2 cellular contexts compared by ENCODE assay signal in the genomic region with DNA sequence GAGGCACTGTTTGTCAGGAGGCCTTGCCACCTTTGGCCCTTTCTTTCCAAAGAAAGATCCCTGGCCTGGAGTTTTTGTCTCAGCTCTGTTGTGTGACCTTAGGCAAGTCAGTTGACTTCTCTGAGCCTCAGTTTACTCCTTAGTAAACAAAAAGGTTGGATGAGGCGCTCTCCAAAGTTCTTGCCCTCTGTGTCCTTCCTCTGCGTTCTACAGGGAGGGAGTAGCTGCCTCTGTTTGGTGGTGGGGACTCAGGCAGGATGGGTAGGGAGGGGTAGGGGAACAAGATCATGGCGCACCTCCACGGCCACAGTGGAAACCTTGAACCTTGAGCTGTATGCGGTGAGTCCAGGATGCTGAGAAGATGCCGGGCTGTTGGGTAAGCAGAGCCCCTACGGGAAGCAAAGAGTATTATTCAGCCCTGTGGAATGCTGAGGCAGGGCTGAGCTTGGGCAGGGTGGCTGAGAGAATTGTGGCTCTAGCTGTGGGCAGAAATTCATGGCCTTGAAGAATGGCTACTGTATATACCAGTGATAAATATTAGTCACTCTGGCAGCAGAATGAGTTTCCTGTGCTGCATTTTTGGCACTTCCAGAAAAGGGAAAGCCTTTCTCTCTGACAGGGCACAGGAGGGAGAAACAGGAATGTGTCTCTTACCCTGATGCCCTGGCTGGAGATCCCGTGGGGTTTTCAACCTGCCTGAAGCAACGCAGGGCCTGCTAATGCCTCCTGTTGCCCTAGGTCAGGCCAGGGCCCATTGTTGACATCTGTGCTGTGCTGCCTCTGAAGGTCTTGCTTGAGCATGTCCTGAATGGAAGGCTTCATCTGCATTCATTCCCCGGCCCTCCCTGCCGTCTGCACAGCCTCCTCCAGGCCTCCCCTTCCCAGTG.
TF ChIP-seq lines count a peak whose summit lies in the region.

No MANE protein-coding gene starts in this region.

TF ChIP-seq in GM12878, 131 proteins besides CTCF, POLR2A, EP300 and RAD21:
- TF ChIP-seq ZNF622 (IDR thresholded peaks at IDR 0.05) = no peak
- 0 out of 2 replicates have a peak, but pooled peaks have one; percentile 10 for TF ChIP-seq EED (IDR thresholded peaks at IDR 0.05; ENCODE audit: low read depth)

TF ChIP-seq in liver, 16 proteins besides CTCF, POLR2A, EP300 and RAD21:
- TF ChIP-seq FOXA1 (IDR thresholded peaks at IDR 0.05) = no peak
- no peak for TF ChIP-seq TAF1 (conservative IDR thresholded peaks at IDR 0.05)
- TF ChIP-seq SP1 (IDR thresholded peaks at IDR 0.05) = no peak
- no peak for TF ChIP-seq NR2F2 (IDR thresholded peaks at IDR 0.05)
- TF ChIP-seq FOXA2 (IDR thresholded peaks at IDR 0.05) = no peak
- TF ChIP-seq EGR1 (IDR thresholded peaks at IDR 0.05; ENCODE audit: low read depth in 2 of 2) = no peak
- no peak for TF ChIP-seq RXRA (IDR thresholded peaks at IDR 0.05)
- TF ChIP-seq, protein P1, sequence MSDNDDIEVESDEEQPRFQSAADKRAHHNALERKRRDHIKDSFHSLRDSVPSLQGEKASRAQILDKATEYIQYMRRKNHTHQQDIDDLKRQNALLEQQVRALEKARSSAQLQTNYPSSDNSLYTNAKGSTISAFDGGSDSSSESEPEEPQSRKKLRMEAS (IDR thresholded peaks at IDR 0.05) = no peak
- TF ChIP-seq HNF4A (conservative IDR thresholded peaks at IDR 0.05) = no peak
- TF ChIP-seq, protein P2, sequence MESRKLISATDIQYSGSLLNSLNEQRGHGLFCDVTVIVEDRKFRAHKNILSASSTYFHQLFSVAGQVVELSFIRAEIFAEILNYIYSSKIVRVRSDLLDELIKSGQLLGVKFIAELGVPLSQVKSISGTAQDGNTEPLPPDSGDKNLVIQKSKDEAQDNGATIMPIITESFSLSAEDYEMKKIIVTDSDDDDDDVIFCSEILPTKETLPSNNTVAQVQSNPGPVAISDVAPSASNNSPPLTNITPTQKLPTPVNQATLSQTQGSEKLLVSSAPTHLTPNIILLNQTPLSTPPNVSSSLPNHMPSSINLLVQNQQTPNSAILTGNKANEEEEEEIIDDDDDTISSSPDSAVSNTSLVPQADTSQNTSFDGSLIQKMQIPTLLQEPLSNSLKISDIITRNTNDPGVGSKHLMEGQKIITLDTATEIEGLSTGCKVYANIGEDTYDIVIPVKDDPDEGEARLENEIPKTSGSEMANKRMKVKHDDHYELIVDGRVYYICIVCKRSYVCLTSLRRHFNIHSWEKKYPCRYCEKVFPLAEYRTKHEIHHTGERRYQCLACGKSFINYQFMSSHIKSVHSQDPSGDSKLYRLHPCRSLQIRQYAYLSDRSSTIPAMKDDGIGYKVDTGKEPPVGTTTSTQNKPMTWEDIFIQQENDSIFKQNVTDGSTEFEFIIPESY (IDR thresholded peaks at IDR 0.05) = no peak
